In genomic region chr2:224754129-224754528, GRCh38 we compare ENCODE assay signal across 17 cellular contexts. TPM values are rescaled to one million over a fixed set of nuclear protein-coding genes. Genes with fewer than 3 reads are reported as not detected.
DNase-seq lines count a peak whose midpoint lies in the region; ATAC-seq and TF ChIP-seq lines count a peak whose summit lies in the region.
"Had no signal": no experiment of that assay in that cellular context is flagged by ENCODE, and none has a peak within 500 bp of the region (broad histone marks: within the 10 kb centered on the region; RNA-seq: fewer than 3 reads in every experiment).

No MANE protein-coding gene starts in this region.

- H3K4me2 ChIP-seq in mesenchymal stem cell (ENCODE audit: low read length, poor library complexity, severe bottlenecking), result no peak overlapping the region

- TF ChIP-seq CTCF in AG09309 (IDR thresholded peaks at IDR 0.05; ENCODE audit: control insufficient read depth, insufficient read depth, low read depth, low read length, missing control alignments), result no peak

- H3K9me3 ChIP-seq in MG63 (peaks cover 6% of the 10 kb centered on the region; the same call in 1 of the 2 replicates), mesenchymal stem cell (ENCODE audit: control insufficient read depth, low read length) (peaks cover 15% of the 10 kb centered on the region)

- no peak overlapping the region for H4K91ac ChIP-seq in mesenchymal stem cell (ENCODE audit: low read length)

- no peak overlapping the region for H3K18ac ChIP-seq in mesenchymal stem cell (ENCODE audit: low read depth in 1 of 2, low read length in 2 of 2)

- H3K4ac ChIP-seq in mesenchymal stem cell (ENCODE audit: low read depth in 1 of 2, low read length in 2 of 2), result no peak overlapping the region

- H2AFZ ChIP-seq in mesenchymal stem cell (ENCODE audit: low read depth, low read length), result no peak overlapping the region

- H3K9ac ChIP-seq in mesenchymal stem cell (ENCODE audit: low read length), result peak overlapping the region; percentile 88

- H3K4me1 ChIP-seq in mesenchymal stem cell (ENCODE audit: control insufficient read depth, insufficient read depth, low read depth, low read length), result no peaks in the 10 kb centered on the region

- WGBS in mesenchymal stem cell, result 100% methylated on average over 1 of the region's 1 CpG

- H3K27ac ChIP-seq in mesenchymal stem cell (ENCODE audit: low read length, poor library complexity, severe bottlenecking), result no peak overlapping the region

- no peak overlapping the region for H2BK5ac ChIP-seq in mesenchymal stem cell (ENCODE audit: low read depth, low read length, poor library complexity, severe bottlenecking)

- DNase-seq in AG09309 (ENCODE audit: low read depth) (peak; percentile 66), MG63 (peak; percentile 64), fibroblast of gingiva (ENCODE audit: low read depth) (peak; percentile 92), mesenchymal stem cell (no peak), CD1c-positive myeloid dendritic cell (ENCODE audit: extremely low spot score) (no peak)
- DNase-seq: activated effector memory CD4-positive, alpha-beta T cell treated with anti-CD3 and anti-CD28 coated beads, Interleukin-2, amount 50 U/mL, for 16 hours; DMS 273 treated with DMSO at 0.1 percent for 48 hours; hypothalamus; MM.1S; naive thymus-derived CD8-positive, alpha-beta T cell; small intestine; stimulated activated naive CD8-positive, alpha-beta T cell treated with anti-CD3 and anti-CD28 coated beads, Interleukin-15, amount 100 ng/mL, for 72 hours had no signal

- H3K79me1 ChIP-seq in mesenchymal stem cell (replicated peaks; ENCODE audit: low read length, poor library complexity, severe bottlenecking), result no peaks in the 10 kb centered on the region

- H3K14ac ChIP-seq in mesenchymal stem cell (ENCODE audit: low read length in 2 of 2), result no peak overlapping the region

- H3K23ac ChIP-seq in mesenchymal stem cell (ENCODE audit: low read length in 2 of 2), result no peak overlapping the region

- no peaks in the 10 kb centered on the region for H3K27me3 ChIP-seq in MG63
- H3K27me3 ChIP-seq in mesenchymal stem cell (ENCODE audit: control insufficient read depth in 1 of 2, insufficient read depth in 1 of 2, low read length in 2 of 2), result no peaks in the 10 kb centered on the region

- no peak for ATAC-seq in GM19023 (IDR thresholded peaks at IDR 0.05; ENCODE audit: unreplicated experiment)
- no peak for ATAC-seq in GM21737 (IDR thresholded peaks at IDR 0.05; ENCODE audit: unreplicated experiment)
- ATAC-seq in HG03097 (IDR thresholded peaks at IDR 0.05; ENCODE audit: low FRiP score, unreplicated experiment), result no peak
- ATAC-seq: naive thymus-derived CD8-positive, alpha-beta T cell; stimulated activated naive CD8-positive, alpha-beta T cell treated with anti-CD3 and anti-CD28 coated beads, Interleukin-15, amount 100 ng/mL, for 72 hours had no signal

- no peak overlapping the region for H4K8ac ChIP-seq in mesenchymal stem cell (ENCODE audit: low read length)

- no peak overlapping the region for H2BK15ac ChIP-seq in mesenchymal stem cell (ENCODE audit: low read depth, poor library complexity, severe bottlenecking)

- no peak overlapping the region for H2AK5ac ChIP-seq in mesenchymal stem cell (ENCODE audit: low read length, severe bottlenecking)

- H3K36me3 ChIP-seq in MG63 (peaks cover 9% of the 10 kb centered on the region), mesenchymal stem cell (ENCODE audit: control insufficient read depth in 1 of 2, insufficient read depth in 2 of 2, low read depth in 1 of 2, low read length in 2 of 2) (peaks cover 8 to 16% of the 10 kb centered on the region in 2 experiments)

- no peak overlapping the region for H2BK120ac ChIP-seq in mesenchymal stem cell (ENCODE audit: low read depth, low read length)

- H3K4me3 ChIP-seq in AG09309 (ENCODE audit: control insufficient read depth, low read depth, low read length) (no peak overlapping the region), MG63 (no peak overlapping the region), mesenchymal stem cell (ENCODE audit: insufficient read depth in 1 of 2, low read depth in 1 of 2, low read length in 2 of 2) (peak overlapping the region in 1 of 2 experiments; percentile 42)

- no peak overlapping the region for H2BK12ac ChIP-seq in mesenchymal stem cell (ENCODE audit: low read length in 2 of 2)

RNA-seq across cellular contexts. Expression of gene CCDC195, which starts 38.0 kb away (rescaled TPM):
- not detected in 2 replicates for total RNA-seq in MG63 (2014; rRNA removed; shearing (Covaris generic); ENCODE audit: low replicate concordance)
- not detected for polyA plus RNA-seq in mesenchymal stem cell (2013, experiment 1 of 2)
- not detected for polyA plus RNA-seq in mesenchymal stem cell (2013, experiment 2 of 2)
- total RNA-seq: liver; naive thymus-derived CD8-positive, alpha-beta T cell had no signal
- polyA plus RNA-seq: AG04450; liver; naive thymus-derived CD8-positive, alpha-beta T cell; small intestine had no signal

Comparison
In these comparisons a context has a peak if more than half of its experiments do, and no peak if none do; other contexts are left out.
1. DNase-seq: peak in AG09309 (single experiment), MG63 (single experiment) and fibroblast of gingiva (single experiment); none in mesenchymal stem cell (single experiment) and CD1c-positive myeloid dendritic cell (single experiment).